In the genomic region with DNA sequence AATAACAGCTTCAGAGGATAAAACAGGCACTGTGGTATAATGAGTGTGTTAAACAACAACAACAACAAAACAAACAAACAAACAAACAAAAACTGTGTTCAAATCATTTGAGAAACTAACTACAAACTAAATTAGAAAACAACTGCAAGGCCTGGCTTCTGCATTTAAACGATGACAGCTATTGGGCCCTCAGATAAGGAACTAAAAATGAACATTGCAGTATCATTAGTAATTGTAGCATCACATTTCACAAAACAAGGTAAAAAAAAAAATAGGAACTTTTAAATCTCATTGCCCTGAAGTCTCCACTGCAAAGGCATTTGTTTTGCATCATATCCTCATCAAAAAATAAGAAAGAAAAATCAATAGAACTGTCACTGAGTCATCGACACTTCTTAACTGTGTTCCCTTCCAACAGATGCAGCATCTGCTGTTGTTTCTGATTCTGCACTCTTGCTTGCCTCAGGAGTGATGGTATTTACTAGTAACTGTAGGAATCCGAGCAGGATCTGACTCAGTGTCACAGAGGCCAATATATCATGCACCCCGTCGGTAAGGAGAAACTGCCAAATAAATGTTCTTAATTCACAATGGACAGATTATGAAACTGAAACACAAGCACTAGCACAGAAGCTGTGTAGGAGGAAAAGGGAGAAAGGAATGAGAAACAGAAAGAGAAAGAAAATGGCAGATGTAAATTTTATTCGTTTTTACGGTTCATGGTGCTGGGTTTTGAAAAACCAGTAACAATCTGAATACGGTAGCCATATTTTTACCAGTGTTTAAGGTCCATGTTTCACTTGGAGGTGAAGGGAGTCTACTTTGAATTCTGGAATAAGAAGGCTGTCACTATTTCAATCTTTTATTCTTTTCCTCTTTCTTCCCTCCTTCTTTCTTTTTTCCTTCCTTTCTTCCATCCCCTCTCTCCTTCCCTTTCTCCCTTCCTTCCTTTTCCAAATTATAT, we compare ENCODE assay signal across 12 cellular contexts.
DNase-seq lines count a peak whose midpoint lies in the region; ATAC-seq and TF ChIP-seq lines count a peak whose summit lies in the region.
"Had no signal": no experiment of that assay in that cellular context is flagged by ENCODE, and none has a peak within 500 bp of the region (broad histone marks: within the 10 kb centered on the region; RNA-seq: fewer than 3 reads in every experiment).

No MANE protein-coding gene starts in this region.

- H3K36me3 Mint-ChIP-seq in brain, result no peaks in the 10 kb centered on the region
- H3K36me3 Mint-ChIP-seq in activated T-helper 1 cell treated with anti-CD3 and anti-CD28 coated beads, Interleukin-12 subunit alpha, Interleukin-12 subunit beta, Interleukin-2, Interleukin-4 antibody, amounts not matched to agents 30 ng/mL and 10 ng/mL and 1 ng/mL, durations not matched to agents 14 hours and 24 hours and 36 hours (ENCODE audit: low read depth), result no peaks in the 10 kb centered on the region

- H3K4me1 ChIP-seq in iPS-18a (ENCODE audit: control insufficient read depth, low read depth, low read length) (peaks cover 36% of the 10 kb centered on the region), left lung (no peaks in the 10 kb centered on the region)

- H3K9ac ChIP-seq in iPS-18a (ENCODE audit: low read length), result peak overlapping the region; percentile 44

- peak overlapping the region; percentile 35 to 81 (median 52) for H3K4me3 Mint-ChIP-seq in brain
- H3K4me3 Mint-ChIP-seq in activated T-helper 1 cell treated with anti-CD3 and anti-CD28 coated beads, Interleukin-12 subunit alpha, Interleukin-12 subunit beta, Interleukin-2, Interleukin-4 antibody, amounts not matched to agents 30 ng/mL and 10 ng/mL and 1 ng/mL, durations not matched to agents 14 hours and 24 hours and 36 hours, result no peak overlapping the region
- H3K4me3 Mint-ChIP-seq: activated T-cell treated with anti-CD3 and anti-CD28 coated beads, Interleukin-2, amount 50 U/mL, for 24 hours had no signal

- H3K27ac ChIP-seq in iPS-18a (ENCODE audit: low read length) (peak overlapping the region; percentile 56), skin epidermis (peak overlapping the region in 11 of 21 experiments; percentile 6 to 71 (median 33)), left lung (no peak overlapping the region)

- H3K36me3 ChIP-seq in iPS-18a (ENCODE audit: control insufficient read depth, low read depth, low read length) (no peaks in the 10 kb centered on the region), left lung (no peaks in the 10 kb centered on the region)

- peaks cover 3% of the 10 kb centered on the region for H3K27me3 Mint-ChIP-seq in brain
- no peaks in the 10 kb centered on the region for H3K27me3 Mint-ChIP-seq in activated T-helper 1 cell treated with anti-CD3 and anti-CD28 coated beads, Interleukin-12 subunit alpha, Interleukin-12 subunit beta, Interleukin-2, Interleukin-4 antibody, amounts not matched to agents 30 ng/mL and 10 ng/mL and 1 ng/mL, durations not matched to agents 14 hours and 24 hours and 36 hours (ENCODE audit: insufficient read depth)
- H3K27me3 Mint-ChIP-seq: activated T-cell treated with anti-CD3 and anti-CD28 coated beads, Interleukin-2, amount 50 U/mL, for 24 hours had no signal

- peak overlapping the region; percentile 26 to 87 (median 77) for H3K27ac Mint-ChIP-seq in brain
- no peak overlapping the region for H3K27ac Mint-ChIP-seq in activated T-helper 1 cell treated with anti-CD3 and anti-CD28 coated beads, Interleukin-12 subunit alpha, Interleukin-12 subunit beta, Interleukin-2, Interleukin-4 antibody, amounts not matched to agents 30 ng/mL and 10 ng/mL and 1 ng/mL, durations not matched to agents 14 hours and 24 hours and 36 hours
- H3K27ac Mint-ChIP-seq: activated T-cell treated with anti-CD3 and anti-CD28 coated beads, Interleukin-2, amount 50 U/mL, for 24 hours had no signal

- H3K9me3 Mint-ChIP-seq in brain, result no peaks in the 10 kb centered on the region
- H3K9me3 Mint-ChIP-seq in activated T-helper 1 cell treated with anti-CD3 and anti-CD28 coated beads, Interleukin-12 subunit alpha, Interleukin-12 subunit beta, Interleukin-2, Interleukin-4 antibody, amounts not matched to agents 30 ng/mL and 10 ng/mL and 1 ng/mL, durations not matched to agents 14 hours and 24 hours and 36 hours, result no peaks in the 10 kb centered on the region

- H3K4me1 Mint-ChIP-seq in brain, result peaks cover 38% of the 10 kb centered on the region
- H3K4me1 Mint-ChIP-seq in activated T-helper 1 cell treated with anti-CD3 and anti-CD28 coated beads, Interleukin-12 subunit alpha, Interleukin-12 subunit beta, Interleukin-2, Interleukin-4 antibody, amounts not matched to agents 30 ng/mL and 10 ng/mL and 1 ng/mL, durations not matched to agents 14 hours and 24 hours and 36 hours (ENCODE audit: low read depth), result no peaks in the 10 kb centered on the region

- intact Hi-C loops in left lung (cut with DNase I), result no loop called here
- intact Hi-C loops in activated T-helper 1 cell treated with anti-CD3 and anti-CD28 coated beads, Interleukin-12 subunit alpha, Interleukin-12 subunit beta, Interleukin-2, Interleukin-4 antibody, amounts not matched to agents 30 ng/mL and 10 ng/mL and 1 ng/mL, durations not matched to agents 14 hours and 24 hours and 36 hours (cut with micrococcal nuclease), result no loop called here

- H3K27me3 ChIP-seq in iPS-18a (ENCODE audit: control insufficient read depth, insufficient read depth, low read length), result no peaks in the 10 kb centered on the region
- H3K27me3 ChIP-seq in left lung, result no peaks in the 10 kb centered on the region

- ATAC-seq in left lung, result no peak
- ATAC-seq in GM19467 (IDR thresholded peaks at IDR 0.05; ENCODE audit: unreplicated experiment), result no peak
- no peak for ATAC-seq in GM19023 (IDR thresholded peaks at IDR 0.05; ENCODE audit: unreplicated experiment)

- no peak for TF ChIP-seq CTCF in brain (conservative IDR thresholded peaks at IDR 0.05)
- TF ChIP-seq CTCF in left lung (IDR thresholded peaks at IDR 0.05), result no peak

- H3K4me3 ChIP-seq in iPS-18a (ENCODE audit: low read length) (no peak overlapping the region), skin epidermis (peak overlapping the region in 2 of 7 experiments; percentile 1 to 7), left lung (no peak overlapping the region)

- peak; percentile 88 for DNase-seq in HS-5 (ENCODE audit: low read depth)
- DNase-seq in left lung, result no peak
- no peak for DNase-seq in activated T-helper 1 cell treated with anti-CD3 and anti-CD28 coated beads, Interleukin-12 subunit alpha, Interleukin-12 subunit beta, Interleukin-2, Interleukin-4 antibody, amounts not matched to agents 30 ng/mL and 10 ng/mL and 1 ng/mL, durations not matched to agents 14 hours and 24 hours and 36 hours (ENCODE audit: low spot score)
- DNase-seq: activated T-cell treated with anti-CD3 and anti-CD28 coated beads, Interleukin-2, amount 50 U/mL, for 24 hours; KG1; posterior cingulate gyrus; stimulated activated naive CD4-positive, alpha-beta T cell treated with Interleukin-2 at 50 U/mL for 16 hours had no signal

- H3K9me3 ChIP-seq in iPS-18a (ENCODE audit: control insufficient read depth, low read depth, low read length) (no peaks in the 10 kb centered on the region), left lung (no peaks in the 10 kb centered on the region)

Comparison
In these comparisons a context has a peak if more than half of its experiments do, and no peak if none do; other contexts are left out.
1. H3K27ac ChIP-seq: peak in iPS-18a (single experiment) and skin epidermis (11 of 21); none in left lung (0 of 2).